1 cellular context compared by ENCODE assay signal in the genomic region with DNA sequence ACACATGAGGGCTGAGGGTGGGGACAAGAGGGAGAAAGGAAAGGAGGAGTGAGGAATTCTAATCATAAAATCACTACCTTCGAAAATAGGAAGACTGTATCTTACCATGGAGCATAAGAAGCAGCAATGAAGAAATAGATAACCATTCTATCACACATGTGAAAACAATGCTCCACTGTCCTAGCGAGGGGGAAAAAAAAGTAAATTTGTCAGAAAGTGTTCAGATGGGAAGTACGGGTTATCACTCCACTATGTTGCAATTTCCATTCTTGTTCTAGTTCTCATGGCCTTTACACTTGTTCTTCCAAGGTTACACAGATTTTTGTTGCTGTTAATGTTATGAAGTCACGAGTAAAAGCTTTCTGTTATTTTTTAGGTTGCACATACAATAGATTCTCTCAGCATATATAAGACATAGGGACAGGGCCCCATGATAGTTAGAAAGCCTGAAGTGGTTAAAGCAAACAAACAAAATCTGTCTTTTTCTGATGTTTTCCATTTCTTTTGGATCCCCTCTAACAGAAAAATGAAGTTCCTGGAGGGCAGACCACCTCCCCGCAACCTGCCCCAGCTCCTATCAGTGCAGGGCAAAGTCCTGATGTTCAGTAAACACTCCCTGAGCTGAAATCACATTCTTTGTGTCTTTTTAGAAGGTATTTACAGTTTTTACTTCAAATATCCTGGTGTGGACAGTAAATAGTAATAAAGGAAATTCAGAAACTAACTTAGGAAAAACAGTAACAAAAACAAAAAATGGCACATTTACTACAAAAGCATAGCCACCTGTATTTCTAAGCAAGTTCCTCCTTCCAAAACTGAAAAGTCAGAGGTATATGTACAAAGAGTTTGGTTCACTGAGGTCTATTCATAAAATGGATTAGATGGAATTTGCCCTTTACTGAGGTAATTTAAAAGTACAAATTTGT.
TF ChIP-seq lines count a peak whose summit lies in the region.

No MANE protein-coding gene starts in this region.

TF ChIP-seq in HepG2, 621 proteins besides CTCF, POLR2A, EP300 and RAD21 (continued from another document and continues in another):
- TF ChIP-seq, protein P1, sequence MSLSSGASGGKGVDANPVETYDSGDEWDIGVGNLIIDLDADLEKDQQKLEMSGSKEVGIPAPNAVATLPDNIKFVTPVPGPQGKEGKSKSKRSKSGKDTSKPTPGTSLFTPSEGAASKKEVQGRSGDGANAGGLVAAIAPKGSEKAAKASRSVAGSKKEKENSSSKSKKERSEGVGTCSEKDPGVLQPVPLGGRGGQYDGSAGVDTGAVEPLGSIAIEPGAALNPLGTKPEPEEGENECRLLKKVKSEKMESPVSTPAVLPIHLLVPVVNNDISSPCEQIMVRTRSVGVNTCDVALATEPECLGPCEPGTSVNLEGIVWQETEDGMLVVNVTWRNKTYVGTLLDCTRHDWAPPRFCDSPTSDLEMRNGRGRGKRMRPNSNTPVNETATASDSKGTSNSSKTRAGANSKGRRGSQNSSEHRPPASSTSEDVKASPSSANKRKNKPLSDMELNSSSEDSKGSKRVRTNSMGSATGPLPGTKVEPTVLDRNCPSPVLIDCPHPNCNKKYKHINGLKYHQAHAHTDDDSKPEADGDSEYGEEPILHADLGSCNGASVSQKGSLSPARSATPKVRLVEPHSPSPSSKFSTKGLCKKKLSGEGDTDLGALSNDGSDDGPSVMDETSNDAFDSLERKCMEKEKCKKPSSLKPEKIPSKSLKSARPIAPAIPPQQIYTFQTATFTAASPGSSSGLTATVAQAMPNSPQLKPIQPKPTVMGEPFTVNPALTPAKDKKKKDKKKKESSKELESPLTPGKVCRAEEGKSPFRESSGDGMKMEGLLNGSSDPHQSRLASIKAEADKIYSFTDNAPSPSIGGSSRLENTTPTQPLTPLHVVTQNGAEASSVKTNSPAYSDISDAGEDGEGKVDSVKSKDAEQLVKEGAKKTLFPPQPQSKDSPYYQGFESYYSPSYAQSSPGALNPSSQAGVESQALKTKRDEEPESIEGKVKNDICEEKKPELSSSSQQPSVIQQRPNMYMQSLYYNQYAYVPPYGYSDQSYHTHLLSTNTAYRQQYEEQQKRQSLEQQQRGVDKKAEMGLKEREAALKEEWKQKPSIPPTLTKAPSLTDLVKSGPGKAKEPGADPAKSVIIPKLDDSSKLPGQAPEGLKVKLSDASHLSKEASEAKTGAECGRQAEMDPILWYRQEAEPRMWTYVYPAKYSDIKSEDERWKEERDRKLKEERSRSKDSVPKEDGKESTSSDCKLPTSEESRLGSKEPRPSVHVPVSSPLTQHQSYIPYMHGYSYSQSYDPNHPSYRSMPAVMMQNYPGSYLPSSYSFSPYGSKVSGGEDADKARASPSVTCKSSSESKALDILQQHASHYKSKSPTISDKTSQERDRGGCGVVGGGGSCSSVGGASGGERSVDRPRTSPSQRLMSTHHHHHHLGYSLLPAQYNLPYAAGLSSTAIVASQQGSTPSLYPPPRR (CRISPR knock-in tag; IDR thresholded peaks at IDR 0.05; ENCODE audit: borderline replicate concordance), result peak; percentile 72; the same call in 1 of the 2 replicates
- peak; percentile 42; the same call in 1 of the 2 replicates for TF ChIP-seq ZSCAN29 (CRISPR knock-in tag; conservative IDR thresholded peaks at IDR 0.05)
- peak; percentile 88 for TF ChIP-seq HMG20A (CRISPR knock-in tag; IDR thresholded peaks at IDR 0.05; ENCODE audit: borderline replicate concordance)
- no peak for TF ChIP-seq ZNF558 (CRISPR knock-in tag; IDR thresholded peaks at IDR 0.05; ENCODE audit: borderline replicate concordance)
- peak; percentile 56; the same call in 1 of the 2 replicates for TF ChIP-seq ARNTL (CRISPR knock-in tag; IDR thresholded peaks at IDR 0.05)
- no peak for TF ChIP-seq ZNF350 (CRISPR knock-in tag; IDR thresholded peaks at IDR 0.05; ENCODE audit: borderline replicate concordance, low read depth)
- TF ChIP-seq ZNF782 (CRISPR knock-in tag; IDR thresholded peaks at IDR 0.05; ENCODE audit: borderline replicate concordance), result no peak
- 0 out of 2 replicates have a peak, but pooled peaks have one; percentile 30 for TF ChIP-seq ZNF329 (CRISPR knock-in tag; IDR thresholded peaks at IDR 0.05; ENCODE audit: low read depth)
- peak; percentile 94 for TF ChIP-seq NCOA2 (CRISPR knock-in tag; IDR thresholded peaks at IDR 0.05)
- TF ChIP-seq, protein P2, sequence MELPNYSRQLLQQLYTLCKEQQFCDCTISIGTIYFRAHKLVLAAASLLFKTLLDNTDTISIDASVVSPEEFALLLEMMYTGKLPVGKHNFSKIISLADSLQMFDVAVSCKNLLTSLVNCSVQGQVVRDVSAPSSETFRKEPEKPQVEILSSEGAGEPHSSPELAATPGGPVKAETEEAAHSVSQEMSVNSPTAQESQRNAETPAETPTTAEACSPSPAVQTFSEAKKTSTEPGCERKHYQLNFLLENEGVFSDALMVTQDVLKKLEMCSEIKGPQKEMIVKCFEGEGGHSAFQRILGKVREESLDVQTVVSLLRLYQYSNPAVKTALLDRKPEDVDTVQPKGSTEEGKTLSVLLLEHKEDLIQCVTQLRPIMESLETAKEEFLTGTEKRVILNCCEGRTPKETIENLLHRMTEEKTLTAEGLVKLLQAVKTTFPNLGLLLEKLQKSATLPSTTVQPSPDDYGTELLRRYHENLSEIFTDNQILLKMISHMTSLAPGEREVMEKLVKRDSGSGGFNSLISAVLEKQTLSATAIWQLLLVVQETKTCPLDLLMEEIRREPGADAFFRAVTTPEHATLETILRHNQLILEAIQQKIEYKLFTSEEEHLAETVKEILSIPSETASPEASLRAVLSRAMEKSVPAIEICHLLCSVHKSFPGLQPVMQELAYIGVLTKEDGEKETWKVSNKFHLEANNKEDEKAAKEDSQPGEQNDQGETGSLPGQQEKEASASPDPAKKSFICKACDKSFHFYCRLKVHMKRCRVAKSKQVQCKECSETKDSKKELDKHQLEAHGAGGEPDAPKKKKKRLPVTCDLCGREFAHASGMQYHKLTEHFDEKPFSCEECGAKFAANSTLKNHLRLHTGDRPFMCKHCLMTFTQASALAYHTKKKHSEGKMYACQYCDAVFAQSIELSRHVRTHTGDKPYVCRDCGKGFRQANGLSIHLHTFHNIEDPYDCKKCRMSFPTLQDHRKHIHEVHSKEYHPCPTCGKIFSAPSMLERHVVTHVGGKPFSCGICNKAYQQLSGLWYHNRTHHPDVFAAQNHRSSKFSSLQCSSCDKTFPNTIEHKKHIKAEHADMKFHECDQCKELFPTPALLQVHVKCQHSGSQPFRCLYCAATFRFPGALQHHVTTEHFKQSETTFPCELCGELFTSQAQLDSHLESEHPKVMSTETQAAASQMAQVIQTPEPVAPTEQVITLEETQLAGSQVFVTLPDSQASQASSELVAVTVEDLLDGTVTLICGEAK (IDR thresholded peaks at IDR 0.05), result no peak
- TF ChIP-seq, protein P2 (CRISPR knock-in tag; IDR thresholded peaks at IDR 0.05), result no peak; the same call in 1 of the 2 replicates
- peak; percentile 97 for TF ChIP-seq NCOR1 (IDR thresholded peaks at IDR 0.05; ENCODE audit: borderline replicate concordance, low read length)
- no peak for TF ChIP-seq ZNF496 (CRISPR knock-in tag; IDR thresholded peaks at IDR 0.05; ENCODE audit: insufficient replicate concordance)
- peak; percentile 96 for TF ChIP-seq BCL6 (CRISPR knock-in tag; IDR thresholded peaks at IDR 0.05)
- TF ChIP-seq, protein P3, sequence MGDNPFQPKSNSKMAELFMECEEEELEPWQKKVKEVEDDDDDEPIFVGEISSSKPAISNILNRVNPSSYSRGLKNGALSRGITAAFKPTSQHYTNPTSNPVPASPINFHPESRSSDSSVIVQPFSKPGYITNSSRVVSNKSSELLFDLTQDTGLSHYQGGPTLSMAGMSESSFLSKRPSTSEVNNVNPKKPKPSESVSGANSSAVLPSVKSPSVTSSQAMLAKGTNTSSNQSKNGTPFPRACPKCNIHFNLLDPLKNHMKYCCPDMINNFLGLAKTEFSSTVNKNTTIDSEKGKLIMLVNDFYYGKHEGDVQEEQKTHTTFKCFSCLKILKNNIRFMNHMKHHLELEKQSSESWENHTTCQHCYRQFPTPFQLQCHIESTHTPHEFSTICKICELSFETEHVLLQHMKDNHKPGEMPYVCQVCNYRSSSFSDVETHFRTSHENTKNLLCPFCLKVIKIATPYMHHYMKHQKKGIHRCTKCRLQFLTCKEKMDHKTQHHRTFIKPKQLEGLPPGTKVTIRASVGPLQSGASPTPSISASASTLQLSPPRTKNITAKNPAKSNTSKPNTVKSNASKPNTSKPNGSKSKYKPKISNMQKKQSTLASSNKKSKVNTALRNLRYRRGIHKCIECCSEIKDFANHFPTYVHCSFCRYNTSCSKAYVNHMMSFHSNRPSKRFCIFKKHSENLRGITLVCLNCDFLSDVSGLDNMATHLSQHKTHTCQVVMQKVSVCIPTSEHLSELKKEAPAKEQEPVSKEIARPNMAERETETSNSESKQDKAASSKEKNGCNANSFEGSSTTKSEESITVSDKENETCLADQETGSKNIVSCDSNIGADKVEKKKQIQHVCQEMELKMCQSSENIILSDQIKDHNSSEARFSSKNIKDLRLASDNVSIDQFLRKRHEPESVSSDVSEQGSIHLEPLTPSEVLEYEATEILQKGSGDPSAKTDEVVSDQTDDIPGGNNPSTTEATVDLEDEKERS (CRISPR knock-in tag; IDR thresholded peaks at IDR 0.05), result peak; percentile 92
- peak; percentile 45; the same call in 1 of the 2 replicates for TF ChIP-seq SMAD3 (CRISPR knock-in tag; IDR thresholded peaks at IDR 0.05)
- TF ChIP-seq, protein P4, sequence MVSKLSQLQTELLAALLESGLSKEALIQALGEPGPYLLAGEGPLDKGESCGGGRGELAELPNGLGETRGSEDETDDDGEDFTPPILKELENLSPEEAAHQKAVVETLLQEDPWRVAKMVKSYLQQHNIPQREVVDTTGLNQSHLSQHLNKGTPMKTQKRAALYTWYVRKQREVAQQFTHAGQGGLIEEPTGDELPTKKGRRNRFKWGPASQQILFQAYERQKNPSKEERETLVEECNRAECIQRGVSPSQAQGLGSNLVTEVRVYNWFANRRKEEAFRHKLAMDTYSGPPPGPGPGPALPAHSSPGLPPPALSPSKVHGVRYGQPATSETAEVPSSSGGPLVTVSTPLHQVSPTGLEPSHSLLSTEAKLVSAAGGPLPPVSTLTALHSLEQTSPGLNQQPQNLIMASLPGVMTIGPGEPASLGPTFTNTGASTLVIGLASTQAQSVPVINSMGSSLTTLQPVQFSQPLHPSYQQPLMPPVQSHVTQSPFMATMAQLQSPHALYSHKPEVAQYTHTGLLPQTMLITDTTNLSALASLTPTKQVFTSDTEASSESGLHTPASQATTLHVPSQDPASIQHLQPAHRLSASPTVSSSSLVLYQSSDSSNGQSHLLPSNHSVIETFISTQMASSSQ (IDR thresholded peaks at IDR 0.05; ENCODE audit: low read depth), result peak; percentile 74
- TF ChIP-seq, protein P4 (CRISPR knock-in tag; IDR thresholded peaks at IDR 0.05; ENCODE audit: borderline replicate concordance), result peak; percentile 73; the same call in 1 of the 2 replicates
- TF ChIP-seq ATRX (CRISPR knock-in tag; IDR thresholded peaks at IDR 0.05; ENCODE audit: borderline replicate concordance), result no peak
- TF ChIP-seq ZNF891 (CRISPR knock-in tag; IDR thresholded peaks at IDR 0.05), result no peak
- peak; percentile 72 for TF ChIP-seq NR2C2 (CRISPR knock-in tag; IDR thresholded peaks at IDR 0.05; ENCODE audit: borderline replicate concordance)
- peak; percentile 83 for TF ChIP-seq RBFOX2 (IDR thresholded peaks at IDR 0.05; ENCODE audit: low read depth, low read length)
- TF ChIP-seq KLF6 (CRISPR knock-in tag; IDR thresholded peaks at IDR 0.05), result 0 out of 2 replicates have a peak, but pooled peaks have one; percentile 59
- TF ChIP-seq MEF2D (CRISPR knock-in tag; IDR thresholded peaks at IDR 0.05), result peak; percentile 87
- peak; percentile 95 for TF ChIP-seq CEBPG (CRISPR knock-in tag; IDR thresholded peaks at IDR 0.05)
- peak; percentile 48; the same call in 1 of the 2 replicates for TF ChIP-seq HOXA3 (CRISPR knock-in tag; IDR thresholded peaks at IDR 0.05)
- TF ChIP-seq MIXL1 (CRISPR knock-in tag; IDR thresholded peaks at IDR 0.05), result peak; percentile 41
- TF ChIP-seq, protein P5, sequence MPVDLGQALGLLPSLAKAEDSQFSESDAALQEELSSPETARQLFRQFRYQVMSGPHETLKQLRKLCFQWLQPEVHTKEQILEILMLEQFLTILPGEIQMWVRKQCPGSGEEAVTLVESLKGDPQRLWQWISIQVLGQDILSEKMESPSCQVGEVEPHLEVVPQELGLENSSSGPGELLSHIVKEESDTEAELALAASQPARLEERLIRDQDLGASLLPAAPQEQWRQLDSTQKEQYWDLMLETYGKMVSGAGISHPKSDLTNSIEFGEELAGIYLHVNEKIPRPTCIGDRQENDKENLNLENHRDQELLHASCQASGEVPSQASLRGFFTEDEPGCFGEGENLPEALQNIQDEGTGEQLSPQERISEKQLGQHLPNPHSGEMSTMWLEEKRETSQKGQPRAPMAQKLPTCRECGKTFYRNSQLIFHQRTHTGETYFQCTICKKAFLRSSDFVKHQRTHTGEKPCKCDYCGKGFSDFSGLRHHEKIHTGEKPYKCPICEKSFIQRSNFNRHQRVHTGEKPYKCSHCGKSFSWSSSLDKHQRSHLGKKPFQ (CRISPR knock-in tag; IDR thresholded peaks at IDR 0.05; ENCODE audit: insufficient replicate concordance), result peak; percentile 94
